In genomic region chr12:13348464-13348863, GRCh38 we compare ENCODE assay signal across 32 cellular contexts.
"Had no signal": no experiment of that assay in that cellular context is flagged by ENCODE, and none has a peak within 500 bp of the region (broad histone marks: within the 10 kb centered on the region; RNA-seq: fewer than 3 reads in every experiment).

No MANE protein-coding gene starts in this region.

- H3K4me1 ChIP-seq: Peyer's patch had no signal

- H3K4me3 Mint-ChIP-seq: activated CD4-positive, alpha-beta T cell treated with anti-CD3 and anti-CD28 coated beads, Interleukin-2, amount 10 ng/mL, durations not matched to agents 24 days and 14 days; activated CD8-positive, alpha-beta T cell treated with anti-CD3 and anti-CD28 coated beads, Interleukin-2, amount 10 ng/mL, durations not matched to agents 7 days and 5 days; activated naive CD4-positive, alpha-beta T cell treated with anti-CD3 and anti-CD28 coated beads, Interleukin-2, amount 50 U/mL, for 24 hours; activated naive CD8-positive, alpha-beta T cell treated with anti-CD3 and anti-CD28 coated beads, Interleukin-2, amount 10 ng/mL, durations not matched to agents 7 days and 5 days; activated T-cell treated with anti-CD3 and anti-CD28 coated beads, Interleukin-2, amount 50 U/mL, for 24 hours; brain; T-helper 1 cell treated with Interleukin-12 subunit alpha and Interleukin-12 subunit beta and Interleukin-4 antibody, amounts not matched to agents 30 μg/mL and 1 μg/mL, for 36 hours; T-helper 2 cell treated with Interferon-gamma antibody and Interleukin-4, amounts not matched to agents 5 μg/mL and 100 μg/mL, for 36 hours had no signal

- H3K9ac ChIP-seq: SK-N-SH had no signal

- ATAC-seq: activated CD8-positive, alpha-beta T cell treated with anti-CD3 and anti-CD28 coated beads, Interleukin-2, amount 10 ng/mL, durations not matched to agents 7 days and 5 days; PC-3 had no signal

- H3K36me3 Mint-ChIP-seq: activated naive CD4-positive, alpha-beta T cell treated with anti-CD3 and anti-CD28 coated beads, Interleukin-2, amount 50 U/mL, for 24 hours; activated naive CD8-positive, alpha-beta T cell treated with anti-CD3 and anti-CD28 coated beads, Interleukin-2, amount 10 ng/mL, durations not matched to agents 7 days and 5 days; brain had no signal

- H3K27ac ChIP-seq: Peyer's patch, SJSA1 had no signal

- DNase-seq: activated CD4-positive, alpha-beta T cell treated with anti-CD3 and anti-CD28 coated beads, Interleukin-2, amount 10 ng/mL, durations not matched to agents 24 days and 14 days; activated CD4-positive, alpha-beta T cell treated with anti-CD3 and anti-CD28 coated beads, Interleukin-2, amount 50 U/mL, for 4 hours; activated CD8-positive, alpha-beta T cell treated with anti-CD3 and anti-CD28 coated beads, Interleukin-2, amount 10 ng/mL, durations not matched to agents 7 days and 5 days; activated gamma-delta T cell; activated naive CD4-positive, alpha-beta T cell treated with Interleukin-2 at 50 U/mL for 16 hours; activated naive CD8-positive, alpha-beta T cell treated with anti-CD3 and anti-CD28 coated beads, Interleukin-2, amount 10 ng/mL, durations not matched to agents 7 days and 5 days; activated T-cell treated with anti-CD3 and anti-CD28 coated beads, Interleukin-2, amount 50 U/mL, for 24 hours; central memory CD4-positive, alpha-beta T cell; Karpas-422; KBM-7; NCI-H1105; NCI-H1436; NCI-H1694; NCI-H1930; NCI-H2081 treated with DMSO at 0.1 percent for 48 hours; NCI-H345; NCI-H526; NCI-H748 treated with DMSO at 0.1 percent for 48 hours; NK-92 treated with Interleukin-12 subunit alpha and Interleukin-12 subunit beta, amount 100 ng/mL, for 24 hours; PC-3; Peyer's patch; RPMI8226; SHP77 treated with DMSO at 0.1 percent for 48 hours; SK-N-SH had no signal

- H3K36me3 ChIP-seq: Peyer's patch, SJSA1 had no signal

- FAIRE-seq: bronchial epithelial cell, TTC549 had no signal

- H3K4me1 Mint-ChIP-seq: activated naive CD8-positive, alpha-beta T cell treated with anti-CD3 and anti-CD28 coated beads, Interleukin-2, amount 10 ng/mL, durations not matched to agents 7 days and 5 days had no signal

- H3K9me3 Mint-ChIP-seq: activated naive CD4-positive, alpha-beta T cell treated with anti-CD3 and anti-CD28 coated beads, Interleukin-2, amount 50 U/mL, for 24 hours; activated naive CD8-positive, alpha-beta T cell treated with anti-CD3 and anti-CD28 coated beads, Interleukin-2, amount 10 ng/mL, durations not matched to agents 7 days and 5 days; activated T-cell treated with anti-CD3 and anti-CD28 coated beads, Interleukin-2, amount 50 U/mL, for 24 hours; activated T-helper 2 cell treated with anti-CD3 and anti-CD28 coated beads, Interferon-gamma antibody, Interleukin-2, Interleukin-4, amounts not matched to agents 10 μg/mL and 5 μg/mL and 100 μg/mL, durations not matched to agents 14 hours and 24 hours and 36 hours; T-helper 1 cell treated with Interleukin-12 subunit alpha and Interleukin-12 subunit beta and Interleukin-4 antibody, amounts not matched to agents 30 μg/mL and 1 μg/mL, for 36 hours; T-helper 2 cell treated with Interferon-gamma antibody and Interleukin-4, amounts not matched to agents 5 μg/mL and 100 μg/mL, for 36 hours had no signal

- H3K27me3 ChIP-seq: Peyer's patch, SJSA1 had no signal

- H3K4me3 ChIP-seq: Peyer's patch, SJSA1 had no signal

- H3K27ac Mint-ChIP-seq: activated CD4-positive, alpha-beta T cell treated with anti-CD3 and anti-CD28 coated beads, Interleukin-2, amount 10 ng/mL, durations not matched to agents 24 days and 14 days; activated CD8-positive, alpha-beta T cell treated with anti-CD3 and anti-CD28 coated beads, Interleukin-2, amount 10 ng/mL, durations not matched to agents 7 days and 5 days; activated naive CD4-positive, alpha-beta T cell treated with anti-CD3 and anti-CD28 coated beads, Interleukin-2, amount 50 U/mL, for 24 hours; activated naive CD8-positive, alpha-beta T cell treated with anti-CD3 and anti-CD28 coated beads, Interleukin-2, amount 10 ng/mL, durations not matched to agents 7 days and 5 days; activated T-helper 2 cell treated with anti-CD3 and anti-CD28 coated beads, Interferon-gamma antibody, Interleukin-2, Interleukin-4, amounts not matched to agents 10 μg/mL and 5 μg/mL and 100 μg/mL, durations not matched to agents 14 hours and 24 hours and 36 hours; brain; T-helper 1 cell treated with Interleukin-12 subunit alpha and Interleukin-12 subunit beta and Interleukin-4 antibody, amounts not matched to agents 30 μg/mL and 1 μg/mL, for 36 hours; T-helper 2 cell treated with Interferon-gamma antibody and Interleukin-4, amounts not matched to agents 5 μg/mL and 100 μg/mL, for 36 hours had no signal

- H3K9me3 ChIP-seq: Peyer's patch, SJSA1, SK-N-SH had no signal
